ENCODE assay signal across 26 cellular contexts in the genomic region with DNA sequence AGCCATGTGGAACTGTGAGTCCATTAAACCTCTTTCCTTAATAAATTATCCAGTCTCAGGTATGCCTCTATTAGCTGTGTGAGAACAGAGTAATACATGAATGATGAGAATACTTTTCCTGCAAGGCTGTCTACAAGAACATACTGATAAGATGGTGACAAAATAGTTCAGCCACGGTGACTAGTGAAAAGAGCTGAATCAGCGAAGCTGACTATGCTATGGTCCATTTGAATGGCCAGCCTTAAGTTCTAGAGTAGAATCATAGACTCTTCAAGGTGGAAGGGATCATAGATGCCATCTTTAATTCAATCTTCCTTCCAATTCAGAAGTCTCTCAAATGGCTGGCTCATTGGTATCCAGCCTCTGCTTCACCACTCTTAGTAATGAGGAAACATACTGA.
DNase-seq lines count a peak whose midpoint lies in the region; ATAC-seq, FAIRE-seq and TF ChIP-seq lines count a peak whose summit lies in the region.
"Had no signal": no experiment of that assay in that cellular context is flagged by ENCODE, and none has a peak within 500 bp of the region (broad histone marks: within the 10 kb centered on the region; RNA-seq: fewer than 3 reads in every experiment).

No MANE protein-coding gene starts in this region.

- no TSS peak for BruUV-seq in HepG2 (replicated peaks; lab: Mats Ljungman, UMichigan)

- 0% methylated on average over 2 of the region's 2 CpGs for WGBS in HepG2 (ENCODE audit: low lambda C conversion rate)
- WGBS in right lobe of liver (ENCODE audit: insufficient coverage, low coverage, low lambda C conversion rate, missing lambda C conversion rate): 43% methylated on average over 2 of the region's 2 CpGs

- H3K27me3 Mint-ChIP-seq in astrocyte (ENCODE audit: low read depth, unreplicated experiment): no peaks in the 10 kb centered on the region
- H3K27me3 Mint-ChIP-seq: CD4-positive, alpha-beta memory T cell; CD4-positive, CD25-positive, alpha-beta regulatory T cell; CD8-positive, alpha-beta memory T cell had no signal

- no peak for TF ChIP-seq POLR2A in HepG2 (IDR thresholded peaks at IDR 0.05; ENCODE audit: insufficient read depth in 1 of 2, low read depth in 2 of 2, low read length in 2 of 2)
- no peak for TF ChIP-seq POLR2A in right lobe of liver (IDR thresholded peaks at IDR 0.05)

- TF ChIP-seq RAD21 in HepG2 (CRISPR knock-in tag; IDR thresholded peaks at IDR 0.05): no peak

- in situ Hi-C loops in HepG2 (cut with HindIII; ENCODE audit: extremely low pct_ligation_motif_present, low pct_unique_long_range_greater_than_20kb): no loop called here

- TF ChIP-seq EP300 in HepG2 (IDR thresholded peaks at IDR 0.05; ENCODE audit: low read depth in 2 of 2, low read length in 2 of 2) (no peak), HepG2 (CRISPR knock-in tag; IDR thresholded peaks at IDR 0.05; ENCODE audit: borderline replicate concordance) (no peak)

- H3K9ac ChIP-seq in HepG2 (ENCODE audit: insufficient read depth, low read depth, low read length): no peak overlapping the region
- no peak overlapping the region for H3K9ac ChIP-seq in astrocyte (ENCODE audit: low read length)
- H3K9ac ChIP-seq: BLaER1 had no signal

- DNase-seq in HepG2 (ENCODE audit: low spot score) (no peak), right lobe of liver (no peak), astrocyte (ENCODE audit: low read depth) (no peak), NCI-H2227 treated with DMSO at 0.1 percent for 48 hours (lab: John Stamatoyannopoulos, UW) (no peak)
- DNase-seq: ACHN; BE2C; C1 segment of cervical spinal cord; CD4-positive, alpha-beta memory T cell; CD4-positive, CD25-positive, alpha-beta regulatory T cell; CD8-positive, alpha-beta memory T cell; COR-L47; DMS 273 treated with DMSO at 0.1 percent for 48 hours; DMS153; DMS53; DMS79; DND-41; EL; GDM1 had no signal

- H3K4me1 ChIP-seq in HepG2 (ENCODE audit: insufficient read depth, low read length) (no peaks in the 10 kb centered on the region), right lobe of liver (no peaks in the 10 kb centered on the region), astrocyte (ENCODE audit: insufficient read depth, low read length) (no peaks in the 10 kb centered on the region)
- H3K4me1 ChIP-seq: BE2C, BLaER1 had no signal

- H3K9me3 ChIP-seq in HepG2 (ENCODE audit: low read length) (peaks cover 33% of the 10 kb centered on the region; the same call in 1 of the 2 replicates), right lobe of liver (no peaks in the 10 kb centered on the region), astrocyte (ENCODE audit: insufficient read depth, low read depth, low read length) (no peaks in the 10 kb centered on the region)
- H3K9me3 ChIP-seq: BE2C, BLaER1 had no signal

- no peak for ATAC-seq in HepG2
- ATAC-seq in right lobe of liver: no peak
- no peak for ATAC-seq in GM18873 (IDR thresholded peaks at IDR 0.05; ENCODE audit: low FRiP score, unreplicated experiment)
- ATAC-seq: GM12878 had no signal

- no peak overlapping the region for H3K4me3 Mint-ChIP-seq in astrocyte (ENCODE audit: unreplicated experiment)
- H3K4me3 Mint-ChIP-seq: CD14-positive monocyte; CD4-positive, alpha-beta memory T cell; CD4-positive, CD25-positive, alpha-beta regulatory T cell; CD8-positive, alpha-beta memory T cell had no signal

- no peaks in the 10 kb centered on the region for H3K36me3 ChIP-seq in HepG2 (replicated peaks in 1 of 2; ENCODE audit: control insufficient read depth in 1 of 2, insufficient read depth in 2 of 2, low read length in 2 of 2)
- H3K36me3 ChIP-seq in right lobe of liver: no peaks in the 10 kb centered on the region
- no peaks in the 10 kb centered on the region for H3K36me3 ChIP-seq in astrocyte (ENCODE audit: insufficient read depth, low read length)
- H3K36me3 ChIP-seq: BE2C, BLaER1 had no signal

- H3K27ac Mint-ChIP-seq in astrocyte (ENCODE audit: unreplicated experiment): no peak overlapping the region
- H3K27ac Mint-ChIP-seq: CD14-positive monocyte; CD4-positive, alpha-beta memory T cell; CD4-positive, CD25-positive, alpha-beta regulatory T cell; CD8-positive, alpha-beta memory T cell had no signal

- H3K36me3 Mint-ChIP-seq in astrocyte (ENCODE audit: low read depth, unreplicated experiment): no peaks in the 10 kb centered on the region
- H3K36me3 Mint-ChIP-seq: CD14-positive monocyte; CD4-positive, alpha-beta memory T cell; CD4-positive, CD25-positive, alpha-beta regulatory T cell; CD8-positive, alpha-beta memory T cell had no signal

- POLR2A ChIA-PET in HepG2 (lab: Yijun Ruan, JAX): no interaction called here

- H4K20me1 ChIP-seq in HepG2 (ENCODE audit: insufficient read depth, low read length) (no peaks in the 10 kb centered on the region), astrocyte (ENCODE audit: insufficient read depth, low read length) (no peaks in the 10 kb centered on the region)
- H4K20me1 ChIP-seq: BLaER1 had no signal

- intact Hi-C loops in HepG2 (cut with micrococcal nuclease; ENCODE audit: unreplicated experiment) (no loop called here), right lobe of liver (cut with DNase I) (no loop called here)

- H3K27me3 ChIP-seq in HepG2 (ENCODE audit: control insufficient read depth in 1 of 2, insufficient read depth in 2 of 2, low read length in 2 of 2) (no peaks in the 10 kb centered on the region), right lobe of liver (no peaks in the 10 kb centered on the region), astrocyte (ENCODE audit: insufficient read depth, low read length) (no peaks in the 10 kb centered on the region)
- H3K27me3 ChIP-seq: BE2C had no signal

- H3K4me2 ChIP-seq in HepG2 (ENCODE audit: low read depth, low read length) (no peak overlapping the region), astrocyte (ENCODE audit: low read length) (no peak overlapping the region)
- H3K4me2 ChIP-seq: BLaER1 had no signal

- no peak overlapping the region for H3K4me3 ChIP-seq in HepG2 (replicated peaks in 1 of 3; ENCODE audit: insufficient read depth in 1 of 3, low read depth in 2 of 3, low read length in 3 of 3)
- H3K4me3 ChIP-seq in right lobe of liver: no peak overlapping the region
- no peak overlapping the region for H3K4me3 ChIP-seq in astrocyte (ENCODE audit: insufficient read depth, low read depth, low read length)
- H3K4me3 ChIP-seq: BLaER1, GM12878 had no signal

- peaks cover 2% of the 10 kb centered on the region for H3K9me3 Mint-ChIP-seq in astrocyte (ENCODE audit: unreplicated experiment)

- CTCF ChIA-PET in HepG2 (lab: Yijun Ruan, JAX; ENCODE audit: low intra/inter-chr PET ratio, low total read pairs): no interaction called here

- FAIRE-seq in HepG2 (lab: Jason Lieb, UNC) (no peak), astrocyte (lab: Jason Lieb, UNC) (peak; percentile 34)
- FAIRE-seq: GM12878, GM12892, GM18507, GM19239 had no signal

- H2AFZ ChIP-seq in HepG2 (ENCODE audit: low read length) (no peak overlapping the region), astrocyte (ENCODE audit: low read depth, low read length) (no peak overlapping the region)

- H3K27ac ChIP-seq in HepG2 (ENCODE audit: extremely low read length, insufficient read depth, low read length) (no peak overlapping the region), right lobe of liver (no peak overlapping the region), astrocyte (ENCODE audit: low read depth, low read length) (no peak overlapping the region)
- H3K27ac ChIP-seq: 22Rv1, BLaER1 had no signal

- H3K79me2 ChIP-seq in HepG2 (ENCODE audit: insufficient read depth, low read length): no peaks in the 10 kb centered on the region
- no peaks in the 10 kb centered on the region for H3K79me2 ChIP-seq in astrocyte (ENCODE audit: insufficient read depth, low read length)

- TF ChIP-seq CTCF in HepG2 (CRISPR knock-in tag; IDR thresholded peaks at IDR 0.05): no peak
- no peak for TF ChIP-seq CTCF in right lobe of liver (IDR thresholded peaks at IDR 0.05)
- no peak for TF ChIP-seq CTCF in astrocyte (IDR thresholded peaks at IDR 0.05; ENCODE audit: insufficient read depth, low read depth, low read length)

- no peaks in the 10 kb centered on the region for H3K4me1 Mint-ChIP-seq in astrocyte (ENCODE audit: low read depth, unreplicated experiment)
- H3K4me1 Mint-ChIP-seq: CD14-positive monocyte; CD4-positive, alpha-beta memory T cell; CD4-positive, CD25-positive, alpha-beta regulatory T cell; CD8-positive, alpha-beta memory T cell had no signal

TF ChIP-seq in HepG2, 621 proteins besides CTCF, POLR2A, EP300 and RAD21:
- TF ChIP-seq ZNF264 (CRISPR knock-in tag; IDR thresholded peaks at IDR 0.05): no peak
- TF ChIP-seq MAFK (conservative IDR thresholded peaks at IDR 0.05 in 1 of 2, IDR thresholded peaks at IDR 0.05 in 1 of 2; ENCODE audit: low read length in 2 of 2): peak; percentile 9 to 65; a peak in 3 of 4 replicates
- no peak for TF ChIP-seq NCOA2 (CRISPR knock-in tag; IDR thresholded peaks at IDR 0.05)
- TF ChIP-seq MAFF (IDR thresholded peaks at IDR 0.05; ENCODE audit: low read depth, low read length): peak; percentile 48; the same call in 1 of the 2 replicates
